In the genomic region with DNA sequence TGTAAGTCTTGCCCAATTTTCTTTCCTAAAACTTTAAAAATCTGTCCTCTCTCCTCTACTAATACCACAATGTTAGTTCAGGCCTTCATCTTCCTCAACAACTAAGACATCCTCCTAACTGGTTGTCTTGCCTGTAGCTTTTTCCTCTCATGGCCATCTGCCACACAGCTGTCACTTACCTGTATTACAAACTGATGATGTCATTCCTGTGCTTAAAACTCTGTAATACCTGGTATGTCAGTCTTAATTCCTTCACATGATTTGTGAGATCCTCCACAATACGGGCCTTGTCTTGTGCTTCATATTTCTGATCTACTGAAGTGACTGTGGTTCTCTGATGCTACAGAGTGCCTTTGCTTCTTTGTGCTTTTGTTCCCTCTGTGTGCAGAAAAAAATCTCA, we compare ENCODE assay signal across 23 cellular contexts. TPM values are rescaled to one million over a fixed set of nuclear protein-coding genes. Genes with fewer than 3 reads are reported as not detected.
DNase-seq lines count a peak whose midpoint lies in the region; ATAC-seq and TF ChIP-seq lines count a peak whose summit lies in the region.
"Had no signal": no experiment of that assay in that cellular context is flagged by ENCODE, and none has a peak within 500 bp of the region (broad histone marks: within the 10 kb centered on the region; RNA-seq: fewer than 3 reads in every experiment).

No MANE protein-coding gene starts in this region.

- no peak overlapping the region for H3K4me3 Mint-ChIP-seq in T-helper 2 cell treated with Interferon-gamma antibody and Interleukin-4, amounts not matched to agents 5 μg/mL and 100 μg/mL, for 36 hours
- no peak overlapping the region for H3K4me3 Mint-ChIP-seq in stimulated activated naive CD8-positive, alpha-beta T cell treated with anti-CD3 and anti-CD28 coated beads, Interleukin-15, Interleukin-2, amounts not matched to agents 100 ng/mL and 50 ng/mL, for 24 hours
- no peak overlapping the region for H3K4me3 Mint-ChIP-seq in glutamatergic neuron (ENCODE audit: unreplicated experiment)
- no peak overlapping the region for H3K4me3 Mint-ChIP-seq in type B pancreatic cell
- H3K4me3 Mint-ChIP-seq: activated CD8-positive, alpha-beta memory T cell treated with anti-CD3 and anti-CD28 coated beads, Interleukin-2, amount 10 ng/mL, durations not matched to agents 7 days and 5 days; IgD-negative memory B cell; nephron had no signal

- H3K9me3 Mint-ChIP-seq in T-helper 2 cell treated with Interferon-gamma antibody and Interleukin-4, amounts not matched to agents 5 μg/mL and 100 μg/mL, for 36 hours = no peaks in the 10 kb centered on the region
- no peaks in the 10 kb centered on the region for H3K9me3 Mint-ChIP-seq in stimulated activated naive CD8-positive, alpha-beta T cell treated with anti-CD3 and anti-CD28 coated beads, Interleukin-15, Interleukin-2, amounts not matched to agents 100 ng/mL and 50 ng/mL, for 24 hours
- H3K9me3 Mint-ChIP-seq in glutamatergic neuron (ENCODE audit: unreplicated experiment) (no peaks in the 10 kb centered on the region), type B pancreatic cell (no peaks in the 10 kb centered on the region)
- H3K9me3 Mint-ChIP-seq: IgD-negative memory B cell, nephron had no signal

- no peak for TF ChIP-seq CTCF in glutamatergic neuron (IDR thresholded peaks at IDR 0.05; ENCODE audit: partially characterized antibody, unreplicated experiment)
- no peak for TF ChIP-seq CTCF in type B pancreatic cell (conservative IDR thresholded peaks at IDR 0.05)

- peaks cover 8% of the 10 kb centered on the region for H3K4me1 Mint-ChIP-seq in T-helper 2 cell treated with Interferon-gamma antibody and Interleukin-4, amounts not matched to agents 5 μg/mL and 100 μg/mL, for 36 hours (ENCODE audit: low read depth)
- peaks cover 8% of the 10 kb centered on the region for H3K4me1 Mint-ChIP-seq in stimulated activated naive CD8-positive, alpha-beta T cell treated with anti-CD3 and anti-CD28 coated beads, Interleukin-15, Interleukin-2, amounts not matched to agents 100 ng/mL and 50 ng/mL, for 24 hours (ENCODE audit: low read depth)
- H3K4me1 Mint-ChIP-seq in glutamatergic neuron (ENCODE audit: low read depth, unreplicated experiment) (peaks cover 4% of the 10 kb centered on the region), type B pancreatic cell (ENCODE audit: unreplicated experiment) (no peaks in the 10 kb centered on the region)

- no peaks in the 10 kb centered on the region for H3K27me3 Mint-ChIP-seq in T-helper 2 cell treated with Interferon-gamma antibody and Interleukin-4, amounts not matched to agents 5 μg/mL and 100 μg/mL, for 36 hours (ENCODE audit: low read depth)
- no peaks in the 10 kb centered on the region for H3K27me3 Mint-ChIP-seq in stimulated activated naive CD8-positive, alpha-beta T cell treated with anti-CD3 and anti-CD28 coated beads, Interleukin-15, Interleukin-2, amounts not matched to agents 100 ng/mL and 50 ng/mL, for 24 hours
- H3K27me3 Mint-ChIP-seq in glutamatergic neuron (ENCODE audit: unreplicated experiment) = no peaks in the 10 kb centered on the region
- H3K27me3 Mint-ChIP-seq in type B pancreatic cell = no peaks in the 10 kb centered on the region
- H3K27me3 Mint-ChIP-seq: activated CD8-positive, alpha-beta memory T cell treated with anti-CD3 and anti-CD28 coated beads, Interleukin-2, amount 10 ng/mL, durations not matched to agents 7 days and 5 days; IgD-negative memory B cell had no signal

- DNase-seq in T-helper 2 cell treated with Interferon-gamma antibody and Interleukin-4, amounts not matched to agents 5 μg/mL and 100 μg/mL, for 36 hours (ENCODE audit: low spot score) = no peak
- DNase-seq in T-helper 2 cell (no peak), glutamatergic neuron (no peak), type B pancreatic cell (ENCODE audit: extremely low spot score, unreplicated experiment) (no peak), NCI-H1092 treated with DMSO at 0.1 percent for 48 hours (lab: John Stamatoyannopoulos, UW) (no peak)
- no peak for DNase-seq in stimulated activated naive CD8-positive, alpha-beta T cell treated with anti-CD3 and anti-CD28 coated beads, Interleukin-15, Interleukin-2, amounts not matched to agents 100 U/mL and 50 U/mL, for 24 hours
- DNase-seq: activated CD8-positive, alpha-beta memory T cell treated with anti-CD3 and anti-CD28 coated beads, Interleukin-2, amount 10 ng/mL, durations not matched to agents 7 days and 5 days; hippocampal formation; left cardiac atrium; mucosa of descending colon; NCI-H146; NCI-H510A; SK-N-SH; thyroid gland had no signal

- no peak for ATAC-seq in stimulated activated naive CD8-positive, alpha-beta T cell treated with anti-CD3 and anti-CD28 coated beads, Interleukin-15, Interleukin-2, amounts not matched to agents 100 U/mL and 50 U/mL, for 24 hours
- no peak for ATAC-seq in HG03039 (IDR thresholded peaks at IDR 0.05; ENCODE audit: unreplicated experiment)
- ATAC-seq: activated CD4-positive, CD25-positive, alpha-beta regulatory T cell treated with anti-CD3 and anti-CD28 coated beads, Interleukin-2, amount 50 U/mL, for 24 hours; activated CD8-positive, alpha-beta memory T cell treated with anti-CD3 and anti-CD28 coated beads, Interleukin-2, amount 10 ng/mL, durations not matched to agents 7 days and 5 days; gastroesophageal sphincter; left cardiac atrium; mucosa of descending colon; Right ventricle myocardium inferior had no signal

- peaks cover 62% of the 10 kb centered on the region for H3K36me3 Mint-ChIP-seq in T-helper 2 cell treated with Interferon-gamma antibody and Interleukin-4, amounts not matched to agents 5 μg/mL and 100 μg/mL, for 36 hours (ENCODE audit: low read depth)
- H3K36me3 Mint-ChIP-seq in stimulated activated naive CD8-positive, alpha-beta T cell treated with anti-CD3 and anti-CD28 coated beads, Interleukin-15, Interleukin-2, amounts not matched to agents 100 ng/mL and 50 ng/mL, for 24 hours (ENCODE audit: low read depth) = peaks cover 72% of the 10 kb centered on the region
- no peaks in the 10 kb centered on the region for H3K36me3 Mint-ChIP-seq in glutamatergic neuron (ENCODE audit: unreplicated experiment)
- H3K36me3 Mint-ChIP-seq in type B pancreatic cell = peaks cover 45% of the 10 kb centered on the region

- peak overlapping the region; percentile 21 for H3K27ac Mint-ChIP-seq in T-helper 2 cell treated with Interferon-gamma antibody and Interleukin-4, amounts not matched to agents 5 μg/mL and 100 μg/mL, for 36 hours
- peak overlapping the region; percentile 2 for H3K27ac Mint-ChIP-seq in stimulated activated naive CD8-positive, alpha-beta T cell treated with anti-CD3 and anti-CD28 coated beads, Interleukin-15, Interleukin-2, amounts not matched to agents 100 ng/mL and 50 ng/mL, for 24 hours
- H3K27ac Mint-ChIP-seq in glutamatergic neuron (ENCODE audit: unreplicated experiment) (peak overlapping the region; percentile 63), type B pancreatic cell (peak overlapping the region; percentile 19)
- H3K27ac Mint-ChIP-seq: activated CD8-positive, alpha-beta memory T cell treated with anti-CD3 and anti-CD28 coated beads, Interleukin-2, amount 10 ng/mL, durations not matched to agents 7 days and 5 days; nephron had no signal

RNA-seq across cellular contexts. Expression of a gene that starts 9.8 kb away (rescaled TPM):
- 35.3 TPM for total RNA-seq in glutamatergic neuron (ENCODE audit: unreplicated experiment)
- total RNA-seq in type B pancreatic cell (ENCODE audit: low replicate concordance) = 32.0 and 35.7 TPM in 2 replicates

RNA-seq across cellular contexts. Expression of a gene that starts 13.7 kb away (rescaled TPM):
- total RNA-seq in glutamatergic neuron (ENCODE audit: unreplicated experiment) (88.7 TPM), type B pancreatic cell (ENCODE audit: low replicate concordance) (117 and 124 TPM in 2 replicates)

RNA-seq across cellular contexts. Expression of a gene that starts 54.2 kb away (rescaled TPM):
- not detected for total RNA-seq in glutamatergic neuron (ENCODE audit: unreplicated experiment)
- 0.57 and 5.0 TPM in 2 replicates for total RNA-seq in type B pancreatic cell (ENCODE audit: low replicate concordance)
- total RNA-seq: activated CD8-positive, alpha-beta memory T cell treated with anti-CD3 and anti-CD28 coated beads, Interleukin-2, amount 10 ng/mL, durations not matched to agents 7 days and 5 days; cardiac muscle cell; T-helper 1 cell treated with Interleukin-12 subunit alpha and Interleukin-12 subunit beta and Interleukin-4 antibody, amounts not matched to agents 30 ng/mL and 1 ng/mL, for 36 hours had no signal

Comparison
In these comparisons a context has a peak if more than half of its experiments do, and no peak if none do; other contexts are left out.
1. H3K27ac Mint-ChIP-seq: peak in every context shown above with its lines; median percentile 63 in glutamatergic neuron; 21 in T-helper 2 cell treated with Interferon-gamma antibody and Interleukin-4, amounts not matched to agents 5 μg/mL and 100 μg/mL, for 36 hours; 19 in type B pancreatic cell; 2 in stimulated activated naive CD8-positive, alpha-beta T cell treated with anti-CD3 and anti-CD28 coated beads, Interleukin-15, Interleukin-2, amounts not matched to agents 100 ng/mL and 50 ng/mL, for 24 hours.